15 cellular contexts compared by ENCODE assay signal in genomic region chr7:74654811-74655210, GRCh38. TPM values are rescaled to one million over a fixed set of nuclear protein-coding genes. Genes with fewer than 3 reads are reported as not detected.
DNase-seq lines count a peak whose midpoint lies in the region; ATAC-seq and TF ChIP-seq lines count a peak whose summit lies in the region.
"Had no signal": no experiment of that assay in that cellular context is flagged by ENCODE, and none has a peak within 500 bp of the region (broad histone marks: within the 10 kb centered on the region; RNA-seq: fewer than 3 reads in every experiment).

No MANE protein-coding gene starts in this region.

- no peaks in the 10 kb centered on the region for H3K27me3 Mint-ChIP-seq in activated CD8-positive, alpha-beta memory T cell treated with anti-CD3 and anti-CD28 coated beads, Interleukin-2, amount 10 ng/mL, durations not matched to agents 7 days and 5 days
- H3K27me3 Mint-ChIP-seq in IgD-negative memory B cell = no peaks in the 10 kb centered on the region
- peaks cover 3% of the 10 kb centered on the region for H3K27me3 Mint-ChIP-seq in brain
- H3K27me3 Mint-ChIP-seq in osteocyte (ENCODE audit: unreplicated experiment) = no peaks in the 10 kb centered on the region
- H3K27me3 Mint-ChIP-seq: CD4-positive, alpha-beta memory T cell had no signal

- CTCF ChIA-PET in activated CD8-positive, alpha-beta memory T cell treated with anti-CD3 and anti-CD28 coated beads, Interleukin-2, amount 10 ng/mL, durations not matched to agents 7 days and 5 days (lab: Charles Lee) = interaction anchor here (0.6 to 1.4 kb wide), 3 partner anchors 16 to 320 kb away, joined by 3 read pairs; no protein-coding TSS in a partner anchor

- H3K27ac Mint-ChIP-seq in activated CD8-positive, alpha-beta memory T cell treated with anti-CD3 and anti-CD28 coated beads, Interleukin-2, amount 10 ng/mL, durations not matched to agents 7 days and 5 days = peak overlapping the region; percentile 0
- H3K27ac Mint-ChIP-seq in IgD-negative memory B cell (peak overlapping the region in 2 of 3 donors; percentile 94 to 100), brain (peak overlapping the region; percentile 95 to 100 (median 97)), osteocyte (ENCODE audit: unreplicated experiment) (peak overlapping the region; percentile 95)

- H3K4me3 Mint-ChIP-seq in activated CD8-positive, alpha-beta memory T cell treated with anti-CD3 and anti-CD28 coated beads, Interleukin-2, amount 10 ng/mL, durations not matched to agents 7 days and 5 days = no peak overlapping the region
- peak overlapping the region in 2 of 4 donors; percentile 95 to 99 for H3K4me3 Mint-ChIP-seq in IgD-negative memory B cell
- H3K4me3 Mint-ChIP-seq in brain = peak overlapping the region; percentile 87 to 97 (median 94)
- H3K4me3 Mint-ChIP-seq in osteocyte (ENCODE audit: unreplicated experiment) = no peak overlapping the region

- ATAC-seq in activated CD8-positive, alpha-beta memory T cell treated with anti-CD3 and anti-CD28 coated beads, Interleukin-2, amount 10 ng/mL, durations not matched to agents 7 days and 5 days = no peak
- no peak for ATAC-seq in GM21825 (IDR thresholded peaks at IDR 0.05; ENCODE audit: unreplicated experiment)
- ATAC-seq: heart left ventricle had no signal

- TF ChIP-seq CTCF in brain (conservative IDR thresholded peaks at IDR 0.05) = no peak
- TF ChIP-seq CTCF in osteocyte (IDR thresholded peaks at IDR 0.05) = no peak

- H3K36me3 Mint-ChIP-seq in activated CD8-positive, alpha-beta memory T cell treated with anti-CD3 and anti-CD28 coated beads, Interleukin-2, amount 10 ng/mL, durations not matched to agents 7 days and 5 days = peaks cover 2% of the 10 kb centered on the region
- H3K36me3 Mint-ChIP-seq in IgD-negative memory B cell (peaks cover 2% of the 10 kb centered on the region), brain (peaks cover 9% of the 10 kb centered on the region), osteocyte (ENCODE audit: unreplicated experiment) (no peaks in the 10 kb centered on the region)

- H3K4me1 Mint-ChIP-seq in activated CD8-positive, alpha-beta memory T cell treated with anti-CD3 and anti-CD28 coated beads, Interleukin-2, amount 10 ng/mL, durations not matched to agents 7 days and 5 days = peaks cover 45% of the 10 kb centered on the region
- H3K4me1 Mint-ChIP-seq in IgD-negative memory B cell (peaks cover 21 to 34% (median 27%) of the 10 kb centered on the region in 3 donors), brain (peaks cover 44% of the 10 kb centered on the region), osteocyte (ENCODE audit: unreplicated experiment) (peaks cover 32% of the 10 kb centered on the region)

- no peaks in the 10 kb centered on the region for H3K9me3 Mint-ChIP-seq in activated CD8-positive, alpha-beta memory T cell treated with anti-CD3 and anti-CD28 coated beads, Interleukin-2, amount 10 ng/mL, durations not matched to agents 7 days and 5 days (ENCODE audit: low read depth)
- no peaks in the 10 kb centered on the region for H3K9me3 Mint-ChIP-seq in IgD-negative memory B cell
- peaks cover 0 to 6% (median 0%) of the 10 kb centered on the region in 5 experiments for H3K9me3 Mint-ChIP-seq in brain
- H3K9me3 Mint-ChIP-seq in osteocyte (ENCODE audit: unreplicated experiment) = no peaks in the 10 kb centered on the region

- no peak for DNase-seq in activated CD8-positive, alpha-beta memory T cell treated with anti-CD3 and anti-CD28 coated beads, Interleukin-2, amount 10 ng/mL, durations not matched to agents 7 days and 5 days
- DNase-seq in activated CD8-positive, alpha-beta memory T cell treated with anti-CD3 and anti-CD28 coated beads for 24 hours = no peak
- DNase-seq in osteocyte (ENCODE audit: extremely low spot score, unreplicated experiment) (no peak), HuH-7.5 (ENCODE audit: low spot score) (no peak), AML-193 (lab: John Stamatoyannopoulos, UW) (no peak)
- DNase-seq: activated CD8-positive, alpha-beta memory T cell treated with anti-CD3 and anti-CD28 coated beads, Interleukin-2, amount 50 U/mL, for 48 hours; CD4-positive, alpha-beta memory T cell; esophagus squamous epithelium; heart left ventricle; NCI-H187; NCI-H345; NK-92 treated with Interleukin-12 subunit alpha and Interleukin-12 subunit beta, amount 100 ng/mL, for 24 hours had no signal

RNA-seq across cellular contexts. Expression of gene GTF2I, which starts 2.7 kb away (rescaled TPM):
- total RNA-seq in activated CD8-positive, alpha-beta memory T cell treated with anti-CD3 and anti-CD28 coated beads, Interleukin-2, amount 10 ng/mL, durations not matched to agents 7 days and 5 days = 100 to 1,000 TPM; 186 to 220 TPM
- polyA plus RNA-seq in IgD-negative memory B cell (81.5 TPM), brain (ENCODE audit: insufficient read depth, low read depth, low replicate concordance) (215 TPM)
- total RNA-seq in osteocyte = 236 and 247 TPM in 2 replicates

Comparison
In these comparisons a context has a peak if more than half of its experiments do, and no peak if none do; other contexts are left out.
1. H3K27ac Mint-ChIP-seq: peak in every context shown above with its lines; median percentile 97 in IgD-negative memory B cell; 97 in brain; 95 in osteocyte; 0 in activated CD8-positive, alpha-beta memory T cell treated with anti-CD3 and anti-CD28 coated beads, Interleukin-2, amount 10 ng/mL, durations not matched to agents 7 days and 5 days.
2. H3K4me3 Mint-ChIP-seq: peak in brain (5 of 5); none in activated CD8-positive, alpha-beta memory T cell treated with anti-CD3 and anti-CD28 coated beads, Interleukin-2, amount 10 ng/mL, durations not matched to agents 7 days and 5 days (single experiment) and osteocyte (single experiment).